Comparison of ENCODE assay signal across 17 cellular contexts in the genomic region with DNA sequence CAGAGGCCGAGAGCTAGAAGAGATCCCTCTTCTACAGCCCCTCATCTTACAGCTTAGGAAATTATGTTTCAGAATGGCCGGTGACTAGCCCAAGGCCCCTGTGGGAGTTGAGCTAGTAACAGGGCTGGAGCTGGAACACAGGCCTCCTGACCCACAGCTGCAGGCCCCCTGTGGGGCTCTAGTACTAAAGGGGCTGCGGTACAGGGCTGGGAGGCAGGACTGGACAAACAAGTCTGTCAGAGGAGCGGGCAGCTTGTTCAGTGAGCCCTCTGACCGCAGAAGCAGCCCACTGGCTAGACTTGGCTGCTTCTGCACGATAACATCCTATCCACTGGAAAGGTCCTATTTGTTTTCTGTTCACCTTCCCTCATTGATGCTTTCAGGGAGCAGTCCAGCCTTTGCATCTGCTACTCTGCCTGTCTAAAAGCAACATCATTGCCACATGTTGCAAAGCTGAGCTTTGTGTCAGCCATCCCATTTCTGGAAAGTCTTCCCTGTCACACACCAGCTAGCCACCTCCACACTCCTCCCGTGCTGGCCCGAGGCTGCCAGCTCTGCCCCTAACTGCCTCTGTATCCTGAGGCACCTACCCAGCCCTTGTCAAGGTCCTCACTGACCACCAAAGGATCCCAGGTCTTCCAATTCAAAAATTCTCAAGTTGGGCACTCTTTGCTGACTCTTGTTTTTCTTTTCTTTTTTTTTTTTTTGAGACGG.
"Had no signal": no experiment of that assay in that cellular context is flagged by ENCODE, and none has a peak within 500 bp of the region (broad histone marks: within the 10 kb centered on the region; RNA-seq: fewer than 3 reads in every experiment).

No MANE protein-coding gene starts in this region.

- H3K4me1 ChIP-seq: adrenal gland had no signal

- DNase-seq: activated CD4-positive, alpha-beta T cell treated with anti-CD3 and anti-CD28 coated beads for 36 hours; activated CD8-positive, alpha-beta memory T cell treated with anti-CD3 and anti-CD28 coated beads, Interleukin-2, amount 50 U/mL, for 48 hours; activated CD8-positive, alpha-beta T cell treated with anti-CD3 and anti-CD28 coated beads for 36 hours; activated naive CD4-positive, alpha-beta T cell; cortex of kidney; effector CD8-positive, alpha-beta T cell; foreskin fibroblast; immature natural killer cell; naive B cell; retina; stimulated activated CD4-positive, alpha-beta T cell treated with anti-CD3 and anti-CD28 coated beads, Interleukin-2, amount 100 ng/mL, for 48 hours; stimulated activated naive CD4-positive, alpha-beta T cell; T-helper 2 cell had no signal

- H3K27me3 ChIP-seq: adrenal gland, tibial nerve had no signal

- FAIRE-seq: endothelial cell of umbilical vein had no signal

- ATAC-seq: activated CD4-positive, alpha-beta T cell treated with anti-CD3 and anti-CD28 coated beads for 36 hours; activated CD8-positive, alpha-beta T cell treated with anti-CD3 and anti-CD28 coated beads for 36 hours had no signal

- H3K4me3 Mint-ChIP-seq: activated CD4-positive, alpha-beta T cell treated with anti-CD3 and anti-CD28 coated beads for 36 hours; activated CD8-positive, alpha-beta T cell treated with anti-CD3 and anti-CD28 coated beads for 36 hours; activated T-helper 1 cell treated with anti-CD3 and anti-CD28 coated beads, Interleukin-12 subunit alpha, Interleukin-12 subunit beta, Interleukin-2, Interleukin-4 antibody, amounts not matched to agents 30 ng/mL and 10 ng/mL and 1 ng/mL, durations not matched to agents 14 hours and 24 hours and 36 hours; immature natural killer cell; naive B cell had no signal

- H3K27me3 Mint-ChIP-seq: activated CD4-positive, alpha-beta T cell treated with anti-CD3 and anti-CD28 coated beads for 36 hours; activated CD8-positive, alpha-beta T cell treated with anti-CD3 and anti-CD28 coated beads for 36 hours; naive B cell had no signal

- H3K27ac Mint-ChIP-seq: activated CD4-positive, alpha-beta T cell treated with anti-CD3 and anti-CD28 coated beads for 36 hours; activated CD8-positive, alpha-beta T cell treated with anti-CD3 and anti-CD28 coated beads for 36 hours; activated T-helper 1 cell treated with anti-CD3 and anti-CD28 coated beads, Interleukin-12 subunit alpha, Interleukin-12 subunit beta, Interleukin-2, Interleukin-4 antibody, amounts not matched to agents 30 ng/mL and 10 ng/mL and 1 ng/mL, durations not matched to agents 14 hours and 24 hours and 36 hours had no signal

- H3K4me3 ChIP-seq: adrenal gland, tibial nerve had no signal

- H3K9me3 ChIP-seq: adrenal gland, tibial nerve had no signal

- H3K27ac ChIP-seq: adrenal gland, tibial nerve had no signal

- H3K4me1 Mint-ChIP-seq: immature natural killer cell, naive B cell had no signal
